ENCODE assay signal across 8 cellular contexts in the genomic region with DNA sequence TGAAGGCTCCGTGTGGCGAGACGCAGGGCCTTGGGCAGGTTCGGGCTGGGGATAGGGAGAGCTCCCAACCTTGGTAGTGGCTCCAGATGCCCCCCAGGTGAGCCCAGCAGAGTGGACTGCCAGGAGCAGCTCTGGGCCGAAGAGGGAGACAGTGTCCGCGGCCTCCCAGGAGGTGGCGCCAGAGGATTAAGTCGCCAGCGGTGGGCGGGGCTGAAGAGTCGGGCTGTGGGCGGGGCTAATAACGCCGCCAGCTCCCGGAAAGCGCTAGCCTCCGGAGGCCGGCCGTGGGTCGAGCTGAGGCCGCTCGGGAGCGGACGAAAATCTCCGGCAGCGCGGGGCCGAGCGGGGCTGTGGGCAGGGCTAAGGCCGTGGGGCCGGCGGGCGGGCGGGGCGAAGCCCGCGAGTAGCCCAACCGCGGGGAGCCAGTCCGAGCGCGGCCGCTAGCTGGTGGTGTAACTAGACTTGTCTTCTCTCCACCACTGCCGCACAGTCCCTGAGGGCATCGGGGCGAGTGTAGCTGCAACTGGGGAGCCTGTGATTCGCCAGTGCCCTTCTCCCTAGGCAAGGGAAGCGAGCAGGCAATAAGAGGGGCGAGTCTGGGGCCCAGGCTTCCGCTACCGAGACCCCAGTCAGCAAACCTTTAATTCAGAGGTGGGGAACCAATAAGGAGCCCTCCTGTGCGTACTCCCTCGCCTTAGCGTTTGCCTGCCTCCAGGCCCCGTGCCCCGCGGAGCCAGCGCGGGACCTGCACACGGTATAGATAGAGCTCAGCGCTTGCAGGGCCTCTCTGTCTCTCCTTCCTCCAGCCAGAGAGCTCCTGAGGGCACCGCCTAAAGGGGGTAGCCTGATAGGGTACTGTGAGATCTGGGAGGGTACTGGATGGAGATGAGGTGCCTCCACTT. TPM values are rescaled to one million over a fixed set of nuclear protein-coding genes. Genes with fewer than 3 reads are reported as not detected.
DNase-seq lines count a peak whose midpoint lies in the region; ATAC-seq and TF ChIP-seq lines count a peak whose summit lies in the region.

No MANE protein-coding gene starts in this region.

- no peaks in the 10 kb centered on the region for H3K36me3 Mint-ChIP-seq in nephron progenitor cell (ENCODE audit: low read depth)
- no peaks in the 10 kb centered on the region for H3K36me3 Mint-ChIP-seq in stimulated activated naive CD8-positive, alpha-beta T cell treated with anti-CD3 and anti-CD28 coated beads, Interleukin-15, Interleukin-2, amounts not matched to agents 100 ng/mL and 50 ng/mL, for 24 hours (ENCODE audit: low read depth)

- H3K9me3 ChIP-seq in Loucy (ENCODE audit: insufficient read depth, low read depth, low read length) (no peaks in the 10 kb centered on the region), RWPE2 (ENCODE audit: severe bottlenecking) (no peaks in the 10 kb centered on the region)

- H3K4me3 Mint-ChIP-seq in nephron progenitor cell, result peak overlapping the region; percentile 78
- H3K4me3 Mint-ChIP-seq in stimulated activated naive CD8-positive, alpha-beta T cell treated with anti-CD3 and anti-CD28 coated beads, Interleukin-15, Interleukin-2, amounts not matched to agents 100 ng/mL and 50 ng/mL, for 24 hours, result peak overlapping the region; percentile 72

- peak overlapping the region; percentile 93 for H3K4me2 ChIP-seq in Loucy (ENCODE audit: low read depth, low read length, poor library complexity, severe bottlenecking)

- H3K4me1 ChIP-seq in Loucy (ENCODE audit: insufficient read depth, low read length, poor library complexity, severe bottlenecking) (peaks cover 4% of the 10 kb centered on the region), RWPE2 (ENCODE audit: insufficient read depth, poor library complexity, severe bottlenecking) (no peaks in the 10 kb centered on the region)

- H3K9me2 ChIP-seq in Loucy (replicated peaks; ENCODE audit: low read depth, low read length), result no peaks in the 10 kb centered on the region

- H3K36me3 ChIP-seq in H7 (replicated peaks; ENCODE audit: control insufficient read depth, insufficient read depth, low read length) (no peaks in the 10 kb centered on the region), Loucy (ENCODE audit: insufficient read depth, low read length) (no peaks in the 10 kb centered on the region), RWPE2 (ENCODE audit: low read depth) (no peaks in the 10 kb centered on the region)

- H3K9ac ChIP-seq in Loucy (ENCODE audit: low read depth, low read length, poor library complexity, severe bottlenecking), result peak overlapping the region; percentile 71

- H3K9me3 Mint-ChIP-seq in nephron progenitor cell, result no peaks in the 10 kb centered on the region
- no peaks in the 10 kb centered on the region for H3K9me3 Mint-ChIP-seq in stimulated activated naive CD8-positive, alpha-beta T cell treated with anti-CD3 and anti-CD28 coated beads, Interleukin-15, Interleukin-2, amounts not matched to agents 100 ng/mL and 50 ng/mL, for 24 hours

- H3K27ac ChIP-seq in RWPE2 (ENCODE audit: poor library complexity, severe bottlenecking), result peak overlapping the region; percentile 13

- peak overlapping the region; percentile 66 for H3K4me3 ChIP-seq in H7 (ENCODE audit: insufficient read depth, low read depth, low read length)
- H3K4me3 ChIP-seq in Loucy (ENCODE audit: low read length, poor library complexity, severe bottlenecking), result peak overlapping the region; percentile 79
- peak overlapping the region; percentile 29 for H3K4me3 ChIP-seq in RWPE2 (ENCODE audit: severe bottlenecking)
- peak overlapping the region; percentile 57 for H3K4me3 ChIP-seq in fibroblast of pulmonary artery (replicated peaks; ENCODE audit: low read depth, low read length)

- peak overlapping the region; percentile 97 for H2AFZ ChIP-seq in Loucy (ENCODE audit: low read length)

- H3K4me1 Mint-ChIP-seq in nephron progenitor cell, result peaks cover 28% of the 10 kb centered on the region
- H3K4me1 Mint-ChIP-seq in stimulated activated naive CD8-positive, alpha-beta T cell treated with anti-CD3 and anti-CD28 coated beads, Interleukin-15, Interleukin-2, amounts not matched to agents 100 ng/mL and 50 ng/mL, for 24 hours (ENCODE audit: low read depth), result peaks cover 4% of the 10 kb centered on the region

- peak; percentile 94 for DNase-seq in G401 (ENCODE audit: low spot score)
- DNase-seq in H7, result peak; percentile 96
- DNase-seq in RWPE2 (ENCODE audit: low spot score), result peak; percentile 91
- DNase-seq in activated effector memory CD4-positive, alpha-beta T cell treated with Interleukin-2 at 50 U/mL for 16 hours, result peak; percentile 85
- DNase-seq in fibroblast of pulmonary artery (ENCODE audit: low read depth), result peak; percentile 96
- peak; percentile 98 for DNase-seq in nephron progenitor cell

- no peaks in the 10 kb centered on the region for H4K20me1 ChIP-seq in Loucy (ENCODE audit: insufficient read depth, low read length, poor library complexity, severe bottlenecking)

- H3K27me3 Mint-ChIP-seq in nephron progenitor cell (ENCODE audit: low read depth, poor library complexity), result peaks cover 23% of the 10 kb centered on the region
- peaks cover 11% of the 10 kb centered on the region for H3K27me3 Mint-ChIP-seq in stimulated activated naive CD8-positive, alpha-beta T cell treated with anti-CD3 and anti-CD28 coated beads, Interleukin-15, Interleukin-2, amounts not matched to agents 100 ng/mL and 50 ng/mL, for 24 hours

- H3F3A ChIP-seq in Loucy (ENCODE audit: low read depth), result no peaks in the 10 kb centered on the region

- in situ Hi-C loops in G401 (cut with HindIII; ENCODE audit: low sequenced_read_pairs), result no loop called here

- ATAC-seq in RWPE2 (ENCODE audit: low read depth), result peak; percentile 96

- H3K27ac Mint-ChIP-seq in nephron progenitor cell, result peak overlapping the region; percentile 36
- H3K27ac Mint-ChIP-seq in stimulated activated naive CD8-positive, alpha-beta T cell treated with anti-CD3 and anti-CD28 coated beads, Interleukin-15, Interleukin-2, amounts not matched to agents 100 ng/mL and 50 ng/mL, for 24 hours, result no peak overlapping the region

- H3K27me3 ChIP-seq in H7 (ENCODE audit: control insufficient read depth, insufficient read depth, low read length) (peaks cover 2% of the 10 kb centered on the region), Loucy (ENCODE audit: insufficient read depth, low read length, poor library complexity, severe bottlenecking) (no peaks in the 10 kb centered on the region), RWPE2 (ENCODE audit: insufficient read depth, poor library complexity, severe bottlenecking) (no peaks in the 10 kb centered on the region)

- H3K79me2 ChIP-seq in Loucy (ENCODE audit: insufficient read depth, low read length), result no peaks in the 10 kb centered on the region

- TF ChIP-seq CTCF in Loucy (conservative IDR thresholded peaks at IDR 0.05; ENCODE audit: low read length), result peak; percentile 81
- TF ChIP-seq CTCF in RWPE2 (IDR thresholded peaks at IDR 0.05; ENCODE audit: poor library complexity, severe bottlenecking), result peak; percentile 96
- TF ChIP-seq CTCF in fibroblast of pulmonary artery (IDR thresholded peaks at IDR 0.05; ENCODE audit: low read length, missing control alignments), result peak; percentile 70
- TF ChIP-seq CTCF in nephron progenitor cell (IDR thresholded peaks at IDR 0.05), result peak; percentile 80

RNA-seq across cellular contexts. Expression of a gene that starts 14.4 kb away (rescaled TPM):
- total RNA-seq in G401 (2014; rRNA removed; shearing (Covaris generic)), result 0.24 and 0.31 TPM in 2 replicates
- total RNA-seq in H7 (2014; rRNA removed; shearing (Covaris generic)), result 0.52 and 1.1 TPM in 2 replicates

Comparison
In these comparisons a context has a peak if more than half of its experiments do, and no peak if none do; other contexts are left out.
1. Peak in every context shown above with its lines: DNase-seq, ATAC-seq, H3K4me3 ChIP-seq and H3K27ac ChIP-seq.
2. H3K4me3 ChIP-seq: peak in every context shown above with its lines; median percentile 79 in Loucy; 66 in H7; 57 in fibroblast of pulmonary artery; 29 in RWPE2.